Comparison of ENCODE assay signal across 9 cellular contexts in the genomic region with DNA sequence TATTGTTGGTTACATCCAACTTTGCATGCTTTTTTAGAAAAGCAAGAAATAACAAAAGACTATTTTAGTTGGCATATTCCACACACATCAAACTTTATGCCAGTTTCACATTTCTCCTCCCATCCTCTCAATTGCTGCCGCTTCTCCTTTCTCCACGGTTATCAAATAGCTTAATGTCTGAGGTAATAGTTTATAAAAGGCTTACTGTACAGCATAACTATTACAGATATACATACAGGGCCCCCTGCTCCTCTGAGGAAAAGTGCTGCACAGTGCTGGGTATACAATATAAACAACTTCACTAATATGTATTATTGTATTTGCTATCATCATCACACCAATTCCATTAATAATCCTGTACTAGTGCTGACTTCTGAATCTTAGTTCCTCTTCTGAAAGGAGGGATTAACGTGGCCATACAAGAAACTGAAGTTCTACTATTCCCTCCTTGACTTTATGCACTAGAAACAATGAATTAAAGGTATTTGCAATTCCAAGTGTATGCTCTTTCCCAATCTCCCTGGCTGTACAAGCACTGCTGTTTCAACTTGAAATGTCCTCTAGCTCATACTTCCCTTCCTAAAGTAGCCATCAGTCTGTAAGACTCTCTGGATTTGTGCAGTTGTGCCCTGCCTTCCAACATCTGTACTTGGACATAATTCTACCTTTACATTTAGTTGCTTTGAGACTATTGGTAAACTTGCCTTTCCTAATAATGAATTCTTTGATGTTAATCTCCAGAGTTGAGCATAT. TPM values are rescaled to one million over a fixed set of nuclear protein-coding genes. Genes with fewer than 3 reads are reported as not detected.
DNase-seq lines count a peak whose midpoint lies in the region; ATAC-seq, FAIRE-seq and TF ChIP-seq lines count a peak whose summit lies in the region.
"Had no signal": no experiment of that assay in that cellular context is flagged by ENCODE, and none has a peak within 500 bp of the region (broad histone marks: within the 10 kb centered on the region; RNA-seq: fewer than 3 reads in every experiment).

No MANE protein-coding gene starts in this region.

- DNase-seq in SKM-1 treated with dmso at 0.1 percent for 144 hours (lab: John Stamatoyannopoulos, UW; ENCODE audit: unreplicated experiment) (peak; percentile 40), SKM-1 (lab: John Stamatoyannopoulos, UW; ENCODE audit: unreplicated experiment) (no peak), amniotic epithelial cell (ENCODE audit: low read depth) (peak; percentile 60), kidney (no peak), upper lobe of left lung (no peak), frontal cortex (ENCODE audit: low spot score in 2 of 2) (no peak), NCI-H2081 treated with DMSO at 0.1 percent for 48 hours (lab: John Stamatoyannopoulos, UW) (no peak)
- DNase-seq: activated CD8-positive, alpha-beta memory T cell treated with anti-CD3 and anti-CD28 coated beads, Interleukin-2, amount 50 U/mL, for 48 hours had no signal

- H3K4me3 ChIP-seq in kidney (ENCODE audit: low read length in 2 of 2) (peak overlapping the region; percentile 89 to 95), upper lobe of left lung (peak overlapping the region in 3 of 4 donors; percentile 64 to 92 (median 67))

- no peaks in the 10 kb centered on the region for H3K27me3 ChIP-seq in upper lobe of left lung

- no peak for TF ChIP-seq EP300 in upper lobe of left lung (IDR thresholded peaks at IDR 0.05)

- H3K9me3 ChIP-seq in kidney (ENCODE audit: control insufficient read depth in 1 of 2, low read length in 2 of 2) (no peaks in the 10 kb centered on the region), upper lobe of left lung (no peaks in the 10 kb centered on the region)

- intact Hi-C loops in kidney (cut with DNase I) = no loop called here

- ATAC-seq in upper lobe of left lung (ENCODE audit: low FRiP score in 2 of 2) (no peak), HG03521 (IDR thresholded peaks at IDR 0.05; ENCODE audit: unreplicated experiment) (no peak)

- no peaks in the 10 kb centered on the region for H3K36me3 ChIP-seq in kidney (ENCODE audit: control insufficient read depth in 1 of 2, insufficient read depth in 2 of 2, low read length in 2 of 2)
- H3K36me3 ChIP-seq in upper lobe of left lung = no peaks in the 10 kb centered on the region

- H3K9ac ChIP-seq in kidney (ENCODE audit: low read length in 2 of 2) = peak overlapping the region; percentile 87

- peaks cover 2 to 11% of the 10 kb centered on the region in 2 donors for H3K4me1 ChIP-seq in kidney (ENCODE audit: control insufficient read depth in 1 of 2, insufficient read depth in 1 of 2, low read depth in 1 of 2, low read length in 2 of 2)
- H3K4me1 ChIP-seq in upper lobe of left lung = peaks cover 18 to 56% (median 34%) of the 10 kb centered on the region in 4 donors

- FAIRE-seq in kidney (lab: Jason Lieb, UNC) = no peak
- FAIRE-seq in frontal cortex (lab: Jason Lieb, UNC) = no peak

- TF ChIP-seq POLR2A in upper lobe of left lung (IDR thresholded peaks at IDR 0.05) = no peak

- TF ChIP-seq CTCF in kidney (IDR thresholded peaks at IDR 0.05; ENCODE audit: borderline replicate concordance, extremely low read depth, insufficient read depth) = no peak
- no peak for TF ChIP-seq CTCF in upper lobe of left lung (IDR thresholded peaks at IDR 0.05)

- H3K27ac ChIP-seq in kidney (ENCODE audit: low read depth in 2 of 2, low read length in 2 of 2) = peak overlapping the region in 1 of 2 donors; percentile 66
- H3K27ac ChIP-seq in upper lobe of left lung = peak overlapping the region; percentile 97 to 100 (median 100)

- WGBS in upper lobe of left lung, 2 donors = 6 to 9% methylated on average over 3 of the region's 3 CpGs

RNA-seq across cellular contexts. Expression of a gene that starts 2.5 kb away (rescaled TPM):
- total RNA-seq in kidney = 314 TPM
- 172 TPM for polyA plus RNA-seq in kidney (ENCODE audit: insufficient read depth, low read depth, low replicate concordance)
- total RNA-seq in upper lobe of left lung = 100 to 1,000 TPM; 132 to 305 (median 216) TPM
- total RNA-seq in frontal cortex = 460 TPM

Comparison
In these comparisons a context has a peak if more than half of its experiments do, and no peak if none do; other contexts are left out.
1. DNase-seq: peak in SKM-1 treated with dmso at 0.1 percent for 144 hours (single experiment) and amniotic epithelial cell (single experiment); none in SKM-1 (single experiment), kidney (single experiment), upper lobe of left lung (0 of 2), frontal cortex (0 of 2) and NCI-H2081 treated with DMSO at 0.1 percent for 48 hours (single experiment).